1 cellular context compared by ENCODE assay signal in the genomic region with DNA sequence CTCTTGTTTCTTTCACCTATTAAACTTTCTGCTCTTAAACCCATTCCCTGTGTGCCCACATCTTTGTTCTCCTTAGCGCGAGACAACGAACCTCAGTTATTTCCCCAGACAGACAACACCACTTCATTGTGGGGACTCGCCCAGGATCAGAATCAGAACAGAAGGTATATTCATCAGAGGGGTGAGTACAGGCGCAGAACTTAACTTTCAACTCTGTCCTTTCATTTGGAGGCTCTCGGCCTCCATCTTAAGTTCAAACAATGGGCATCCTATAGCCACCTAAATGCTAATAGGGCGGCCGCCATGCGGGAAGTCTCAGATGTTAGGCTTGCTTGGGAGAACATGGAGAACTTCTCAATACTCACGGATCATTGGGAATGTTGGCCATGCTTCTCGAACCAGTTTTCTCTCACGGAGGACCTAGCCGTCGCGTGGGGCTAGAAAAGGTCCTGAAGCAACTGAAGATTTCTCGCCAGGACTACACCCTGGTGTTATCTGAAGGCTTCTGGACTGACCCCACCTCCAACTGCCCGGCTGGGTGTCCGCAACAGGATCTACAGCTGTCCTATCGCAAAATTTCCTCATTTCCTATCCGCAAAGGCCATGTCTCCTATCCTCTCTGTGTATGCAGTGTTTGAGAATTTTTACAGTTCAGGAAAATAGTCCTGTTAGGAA.
TF ChIP-seq lines count a peak whose summit lies in the region.

No MANE protein-coding gene starts in this region.

TF ChIP-seq in GM23338, 12 proteins besides CTCF, POLR2A, EP300 and RAD21 (continued from another document):
- TF ChIP-seq, protein P1, sequence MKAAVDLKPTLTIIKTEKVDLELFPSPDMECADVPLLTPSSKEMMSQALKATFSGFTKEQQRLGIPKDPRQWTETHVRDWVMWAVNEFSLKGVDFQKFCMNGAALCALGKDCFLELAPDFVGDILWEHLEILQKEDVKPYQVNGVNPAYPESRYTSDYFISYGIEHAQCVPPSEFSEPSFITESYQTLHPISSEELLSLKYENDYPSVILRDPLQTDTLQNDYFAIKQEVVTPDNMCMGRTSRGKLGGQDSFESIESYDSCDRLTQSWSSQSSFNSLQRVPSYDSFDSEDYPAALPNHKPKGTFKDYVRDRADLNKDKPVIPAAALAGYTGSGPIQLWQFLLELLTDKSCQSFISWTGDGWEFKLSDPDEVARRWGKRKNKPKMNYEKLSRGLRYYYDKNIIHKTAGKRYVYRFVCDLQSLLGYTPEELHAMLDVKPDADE (IDR thresholded peaks at IDR 0.05) = no peak
